28 cellular contexts compared by ENCODE assay signal in the genomic region with DNA sequence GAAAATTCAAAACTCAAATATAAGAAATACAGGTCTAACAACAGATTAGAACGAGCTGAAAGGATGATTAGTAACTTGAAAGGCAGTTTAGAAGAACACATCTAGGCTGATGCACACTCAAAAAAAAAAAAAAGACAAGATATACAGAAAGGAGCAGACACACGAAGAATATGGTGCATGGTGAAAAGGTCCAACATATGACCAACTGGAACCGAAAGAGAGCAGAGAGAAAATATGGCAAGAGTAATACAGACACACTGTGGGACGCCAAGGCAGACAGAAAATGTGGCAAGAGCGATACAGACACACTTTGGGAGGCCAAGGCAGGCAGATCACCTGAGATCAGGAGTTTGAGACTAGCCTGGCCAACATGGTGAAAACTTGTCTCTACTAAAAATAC. TPM values are rescaled to one million over a fixed set of nuclear protein-coding genes. Genes with fewer than 3 reads are reported as not detected.
DNase-seq lines count a peak whose midpoint lies in the region; ATAC-seq and TF ChIP-seq lines count a peak whose summit lies in the region.
"Had no signal": no experiment of that assay in that cellular context is flagged by ENCODE, and none has a peak within 500 bp of the region (broad histone marks: within the 10 kb centered on the region; RNA-seq: fewer than 3 reads in every experiment).

No MANE protein-coding gene starts in this region.

- H4K20me1 ChIP-seq in BLaER1 treated with 17β-estradiol and CSF1 and Interleukin-3, amounts not matched to agents 10 nM and 100 nM: peaks cover 0 to 16% (median 0%) of the 10 kb centered on the region in 11 experiments; a peak in 3 of 22 replicates

- H3K27ac ChIP-seq in BLaER1 treated with 17β-estradiol and CSF1 and Interleukin-3, amounts not matched to agents 10 nM and 100 nM: peak overlapping the region in 9 of 11 experiments; percentile 75 to 95 (median 85); a peak in 16 of 22 replicates
- H3K27ac ChIP-seq in CD8-positive, alpha-beta T cell (ENCODE audit: low read depth, low read length): no peak overlapping the region
- H3K27ac ChIP-seq: A549, C4-2B, SK-N-MC had no signal

- H3K9me3 Mint-ChIP-seq in CD8-positive, alpha-beta T cell: peaks cover 4% of the 10 kb centered on the region

- POLR2A ChIA-PET in CD8-positive, alpha-beta T cell (lab: Charles Lee): no interaction called here

- peaks cover 10 to 19% (median 13%) of the 10 kb centered on the region in 11 experiments for H3K9me3 ChIP-seq in BLaER1 treated with 17β-estradiol and CSF1 and Interleukin-3, amounts not matched to agents 10 nM and 100 nM (replicated peaks in 1 of 11)
- H3K9me3 ChIP-seq in CD8-positive, alpha-beta T cell (ENCODE audit: low read length): no peaks in the 10 kb centered on the region

- no peak for TF ChIP-seq CTCF in cardiac fibroblast (IDR thresholded peaks at IDR 0.05; ENCODE audit: low read depth, low read length)
- no peak for TF ChIP-seq CTCF in fibroblast of pulmonary artery (IDR thresholded peaks at IDR 0.05; ENCODE audit: low read length, missing control alignments)
- no peak for TF ChIP-seq CTCF in CD8-positive, alpha-beta T cell (IDR thresholded peaks at IDR 0.05)

- H3K4me3 ChIP-seq in BLaER1 treated with 17β-estradiol and CSF1 and Interleukin-3, amounts not matched to agents 10 nM and 100 nM: peak overlapping the region in 4 of 10 experiments; percentile 3 to 56 (median 45); a peak in 2 of 20 replicates
- H3K4me3 ChIP-seq in cardiac fibroblast (replicated peaks in 1 of 2; ENCODE audit: low read depth in 2 of 2, low read length in 2 of 2) (no peak overlapping the region), fibroblast of pulmonary artery (replicated peaks; ENCODE audit: low read depth, low read length) (no peak overlapping the region)
- no peak overlapping the region for H3K4me3 ChIP-seq in CD8-positive, alpha-beta T cell (ENCODE audit: low read depth, low read length)
- H3K4me3 ChIP-seq: A549, K562, SK-N-MC had no signal

- peaks cover 7% of the 10 kb centered on the region for H3K4me1 Mint-ChIP-seq in CD8-positive, alpha-beta T cell (ENCODE audit: low read depth)

- H3K27me3 ChIP-seq in BLaER1 treated with 17β-estradiol and CSF1 and Interleukin-3, amounts not matched to agents 10 nM and 100 nM: no peaks in the 10 kb centered on the region
- no peaks in the 10 kb centered on the region for H3K27me3 ChIP-seq in CD8-positive, alpha-beta T cell (ENCODE audit: insufficient read depth, low read length)

- peaks cover 87% of the 10 kb centered on the region for H3K36me3 Mint-ChIP-seq in CD8-positive, alpha-beta T cell

- intact Hi-C loops in CD8-positive, alpha-beta T cell (cut with DNase I, micrococcal nuclease): no loop called here

- peak overlapping the region in 9 of 11 experiments; percentile 88 to 98 (median 92); a peak in 17 of 22 replicates for H3K4me2 ChIP-seq in BLaER1 treated with 17β-estradiol and CSF1 and Interleukin-3, amounts not matched to agents 10 nM and 100 nM
- H3K4me2 ChIP-seq: A549 had no signal

- no peak overlapping the region for H3K27ac Mint-ChIP-seq in CD8-positive, alpha-beta T cell

- CTCF ChIA-PET in CD8-positive, alpha-beta T cell (lab: Charles Lee): no interaction called here

- DNase-seq in NCI-H128 (lab: John Stamatoyannopoulos, UW; ENCODE audit: unreplicated experiment): peak; percentile 1
- DNase-seq in cardiac fibroblast (ENCODE audit: low read depth in 2 of 2): peak; percentile 5 to 9
- peak; percentile 8 for DNase-seq in fibroblast of pulmonary artery (ENCODE audit: low read depth)
- DNase-seq in OCI-M1 (lab: John Stamatoyannopoulos, UW): no peak
- DNase-seq in CD8-positive, alpha-beta T cell: no peak
- DNase-seq: AML-193; CD8-positive, alpha-beta memory T cell; DMS 273 treated with DMSO at 0.1 percent for 48 hours; DMS79; GF-D8; GOT3; HCEC 1CT; NCI-H1048; NCI-H1417 treated with DMSO at 0.1 percent for 48 hours; NCI-H1694 treated with DMSO at 0.1 percent for 48 hours; NCI-H2081; NCI-H2171; NCI-H226; NCI-H510A; NCI-H69; SIG-M5 had no signal

- ATAC-seq in CD8-positive, alpha-beta T cell: no peak
- no peak for ATAC-seq in HG02973 (IDR thresholded peaks at IDR 0.05; ENCODE audit: unreplicated experiment)
- ATAC-seq: A549, K562, Panc1 had no signal

- H3K4me1 ChIP-seq in BLaER1 treated with 17β-estradiol and CSF1 and Interleukin-3, amounts not matched to agents 10 nM and 100 nM: peaks cover 28 to 59% (median 54%) of the 10 kb centered on the region in 10 experiments
- no peaks in the 10 kb centered on the region for H3K4me1 ChIP-seq in CD8-positive, alpha-beta T cell (ENCODE audit: insufficient read depth, low read length)
- H3K4me1 ChIP-seq: A549 had no signal

- no peaks in the 10 kb centered on the region for H3K27me3 Mint-ChIP-seq in CD8-positive, alpha-beta T cell (ENCODE audit: low read depth)
- H3K27me3 Mint-ChIP-seq: CD8-positive, alpha-beta memory T cell had no signal

- peaks cover 65 to 80% (median 73%) of the 10 kb centered on the region in 11 experiments for H3K36me3 ChIP-seq in BLaER1 treated with 17β-estradiol and CSF1 and Interleukin-3, amounts not matched to agents 10 nM and 100 nM
- peaks cover 22% of the 10 kb centered on the region for H3K36me3 ChIP-seq in CD8-positive, alpha-beta T cell (ENCODE audit: insufficient read depth, low read length)

- peak overlapping the region in 4 of 11 experiments; percentile 73 to 80 (median 80); a peak in 7 of 22 replicates for H3K9ac ChIP-seq in BLaER1 treated with 17β-estradiol and CSF1 and Interleukin-3, amounts not matched to agents 10 nM and 100 nM

- no peak overlapping the region for H3K4me3 Mint-ChIP-seq in CD8-positive, alpha-beta T cell
- H3K4me3 Mint-ChIP-seq: CD8-positive, alpha-beta memory T cell had no signal

RNA-seq across cellular contexts. Expression of gene NDUFA10, which starts 39.8 kb away (rescaled TPM):
- 10 to 100 TPM; 98.2 to 99.8 TPM for total RNA-seq in CD8-positive, alpha-beta T cell

RNA-seq across cellular contexts. Expression of gene OR6B2, which starts 44.9 kb away (rescaled TPM):
- total RNA-seq in CD8-positive, alpha-beta T cell: not detected
- total RNA-seq: CD8-positive, alpha-beta memory T cell; K562 had no signal

Comparison
In these comparisons a context has a peak if more than half of its experiments do, and no peak if none do; other contexts are left out.
1. DNase-seq: peak in NCI-H128 (single experiment), cardiac fibroblast (2 of 2) and fibroblast of pulmonary artery (single experiment); none in OCI-M1 (single experiment) and CD8-positive, alpha-beta T cell (0 of 7).